18 cellular contexts compared by ENCODE assay signal in genomic region chr13:64993514-64994164, GRCh38.
DNase-seq lines count a peak whose midpoint lies in the region; ATAC-seq, FAIRE-seq and TF ChIP-seq lines count a peak whose summit lies in the region.
"Had no signal": no experiment of that assay in that cellular context is flagged by ENCODE, and none has a peak within 500 bp of the region (broad histone marks: within the 10 kb centered on the region; RNA-seq: fewer than 3 reads in every experiment).

No MANE protein-coding gene starts in this region.

- WGBS in psoas muscle, 3 donors = 70 to 78% (median 76%) methylated on average over 4 of the region's 4 CpGs
- 51% methylated on average over 4 of the region's 4 CpGs for WGBS in mammary epithelial cell (ENCODE audit: low coverage, missing lambda C conversion rate)
- 66 to 71% methylated on average over 4 of the region's 4 CpGs for WGBS in pancreas, 2 donors

- H3K9me3 ChIP-seq in SJCRH30 (replicated peaks) = no peaks in the 10 kb centered on the region
- H3K9me3 ChIP-seq in psoas muscle = no peaks in the 10 kb centered on the region
- no peaks in the 10 kb centered on the region for H3K9me3 ChIP-seq in mammary epithelial cell (replicated peaks; ENCODE audit: insufficient read depth, low read length)
- no peaks in the 10 kb centered on the region for H3K9me3 ChIP-seq in pancreas

- H3K36me3 ChIP-seq in SJCRH30 = no peaks in the 10 kb centered on the region
- H3K36me3 ChIP-seq in psoas muscle (ENCODE audit: insufficient read depth in 1 of 2, low read depth in 1 of 2) = no peaks in the 10 kb centered on the region
- H3K36me3 ChIP-seq in mammary epithelial cell (ENCODE audit: insufficient read depth, low read length) = no peaks in the 10 kb centered on the region
- no peaks in the 10 kb centered on the region for H3K36me3 ChIP-seq in pancreas

- peak; percentile 68 for ATAC-seq in GM21423 (IDR thresholded peaks at IDR 0.05; ENCODE audit: unreplicated experiment)
- ATAC-seq in HG03432 (IDR thresholded peaks at IDR 0.05; ENCODE audit: unreplicated experiment) = peak; percentile 89
- ATAC-seq in psoas muscle = no peak
- no peak for ATAC-seq in pancreas
- ATAC-seq: left lobe of liver, natural killer cell, sciatic nerve had no signal

- DNase-seq in ELR (ENCODE audit: low read depth) (peak; percentile 27), OCI-M1 (lab: John Stamatoyannopoulos, UW) (peak; percentile 62), SJCRH30 (no peak), psoas muscle (no peak), mammary epithelial cell (no peak), pancreas (no peak)
- DNase-seq: activated CD4-positive, CD25-positive, alpha-beta regulatory T cell; activated T-cell treated with anti-CD3 and anti-CD28 coated beads for 4 hours; hippocampal formation; natural killer cell; NCI-H1092; NCI-H446; SHP77 treated with DMSO at 0.1 percent for 48 hours had no signal

- H3K9ac ChIP-seq in mammary epithelial cell (ENCODE audit: insufficient read depth, low read length) = no peak overlapping the region

- no peak overlapping the region for H3K4me2 ChIP-seq in mammary epithelial cell (ENCODE audit: insufficient read depth, low read depth, low read length)

- H3K27ac ChIP-seq in SJCRH30 (no peak overlapping the region), psoas muscle (no peak overlapping the region), mammary epithelial cell (ENCODE audit: insufficient read depth, low read depth, low read length) (no peak overlapping the region), pancreas (no peak overlapping the region)
- H3K27ac ChIP-seq: epithelial cell of prostate had no signal

- H4K20me1 ChIP-seq in mammary epithelial cell (ENCODE audit: insufficient read depth, low read length) = no peaks in the 10 kb centered on the region

- H3K4me3 ChIP-seq in SJCRH30 = no peak overlapping the region
- H3K4me3 ChIP-seq in psoas muscle = no peak overlapping the region
- no peak overlapping the region for H3K4me3 ChIP-seq in mammary epithelial cell (replicated peaks in 1 of 3; ENCODE audit: insufficient read depth in 1 of 3, low read depth in 2 of 3, low read length in 3 of 3)
- H3K4me3 ChIP-seq in pancreas = no peak overlapping the region

- FAIRE-seq in pancreas (lab: Jason Lieb, UNC) = no peak

- intact Hi-C loops in psoas muscle (cut with DNase I) (no loop called here), mammary epithelial cell (cut with micrococcal nuclease) (no loop called here), pancreas (cut with DNase I) (no loop called here)

- no TSS peak for BruUV-seq in mammary epithelial cell (replicated peaks; lab: Mats Ljungman, UMichigan)

- dilution Hi-C loops in mammary epithelial cell (cut with HindIII; ENCODE audit: low sequenced_read_pairs) = no loop called here

- no peaks in the 10 kb centered on the region; the same call in 1 of the 2 replicates for H3K4me1 ChIP-seq in SJCRH30
- no peaks in the 10 kb centered on the region for H3K4me1 ChIP-seq in psoas muscle
- H3K4me1 ChIP-seq in mammary epithelial cell (ENCODE audit: insufficient read depth, low read length) = no peaks in the 10 kb centered on the region
- H3K4me1 ChIP-seq in pancreas = no peaks in the 10 kb centered on the region

- H2AFZ ChIP-seq in mammary epithelial cell (ENCODE audit: low read depth, low read length) = no peak overlapping the region

- no peaks in the 10 kb centered on the region for H3K27me3 ChIP-seq in SJCRH30
- H3K27me3 ChIP-seq in psoas muscle (ENCODE audit: insufficient read depth in 3 of 3, low read length in 2 of 3) = no peaks in the 10 kb centered on the region
- H3K27me3 ChIP-seq in mammary epithelial cell (ENCODE audit: insufficient read depth, low read length) = no peaks in the 10 kb centered on the region
- peaks cover 0 to 4% (median 0%) of the 10 kb centered on the region in 4 donors for H3K27me3 ChIP-seq in pancreas

- in situ Hi-C loops in mammary epithelial cell (cut with MboI; ENCODE audit: low sequenced_read_pairs in 2 of 2) = no loop called here

- CTCF ChIA-PET in mammary epithelial cell (lab: Charles Lee; ENCODE audit: low non-redundant PET) = no interaction called here

- no peaks in the 10 kb centered on the region for H3K79me2 ChIP-seq in mammary epithelial cell (ENCODE audit: insufficient read depth, low read length)

- no peak for TF ChIP-seq CTCF in psoas muscle (IDR thresholded peaks at IDR 0.05)
- no peak for TF ChIP-seq CTCF in mammary epithelial cell (conservative IDR thresholded peaks at IDR 0.05 in 1 of 2, IDR thresholded peaks at IDR 0.05 in 1 of 2; ENCODE audit: extremely low read depth in 1 of 2, insufficient read depth in 1 of 2, low read depth in 1 of 2, low read length in 2 of 2)
- TF ChIP-seq CTCF in pancreas (IDR thresholded peaks at IDR 0.05) = no peak

Comparison
In these comparisons a context has a peak if more than half of its experiments do, and no peak if none do; other contexts are left out.
1. DNase-seq: peak in ELR (single experiment) and OCI-M1 (single experiment); none in SJCRH30 (0 of 2), psoas muscle (0 of 2), mammary epithelial cell (single experiment) and pancreas (0 of 6).
2. ATAC-seq: peak in GM21423 (single experiment) and HG03432 (single experiment); none in psoas muscle (0 of 4) and pancreas (0 of 4).